10 cellular contexts compared by ENCODE assay signal in genomic region chr2:63048367-63049171, GRCh38. TPM values are rescaled to one million over a fixed set of nuclear protein-coding genes. Genes with fewer than 3 reads are reported as not detected.
DNase-seq lines count a peak whose midpoint lies in the region; ATAC-seq and TF ChIP-seq lines count a peak whose summit lies in the region.
"Had no signal": no experiment of that assay in that cellular context is flagged by ENCODE, and none has a peak within 500 bp of the region (broad histone marks: within the 10 kb centered on the region; RNA-seq: fewer than 3 reads in every experiment).

No MANE protein-coding gene starts in this region.

- H3K9me3 ChIP-seq in testis, result no peaks in the 10 kb centered on the region
- H3K9me3 ChIP-seq: upper lobe of left lung had no signal

- no peaks in the 10 kb centered on the region for H3K36me3 ChIP-seq in testis (ENCODE audit: low read depth, missing control alignments)

- DNase-seq in activated naive CD4-positive, alpha-beta T cell treated with anti-CD3 and anti-CD28 coated beads, Interleukin-2, amount 10 ng/mL, durations not matched to agents 7 days and 5 days, result no peak
- no peak for DNase-seq in activated naive CD4-positive, alpha-beta T cell treated with Interleukin-2 at 50 U/mL for 16 hours
- DNase-seq in activated CD8-positive, alpha-beta memory T cell treated with anti-CD3 and anti-CD28 coated beads, Interleukin-2, amount 10 ng/mL, durations not matched to agents 7 days and 5 days, result no peak
- DNase-seq in immature natural killer cell (no peak), testis (no peak), KBM-7 (no peak)
- peak; percentile 18 to 31 for DNase-seq in stimulated activated naive CD8-positive, alpha-beta T cell treated with anti-CD3 and anti-CD28 coated beads, Interleukin-15, amount 100 ng/mL, for 72 hours
- DNase-seq: NCI-H226 had no signal

- no peak for TF ChIP-seq CTCF in testis (IDR thresholded peaks at IDR 0.05)

- H3K4me1 ChIP-seq in testis, result no peaks in the 10 kb centered on the region

- H3K27me3 Mint-ChIP-seq in activated naive CD4-positive, alpha-beta T cell treated with anti-CD3 and anti-CD28 coated beads, Interleukin-2, amount 10 ng/mL, durations not matched to agents 7 days and 5 days, result peaks cover 84% of the 10 kb centered on the region
- peaks cover 76% of the 10 kb centered on the region for H3K27me3 Mint-ChIP-seq in activated CD8-positive, alpha-beta memory T cell treated with anti-CD3 and anti-CD28 coated beads, Interleukin-2, amount 10 ng/mL, durations not matched to agents 7 days and 5 days
- peaks cover 21 to 31% (median 29%) of the 10 kb centered on the region in 3 donors for H3K27me3 Mint-ChIP-seq in immature natural killer cell (ENCODE audit: low read depth in 3 of 3)
- H3K27me3 Mint-ChIP-seq in stimulated activated naive CD8-positive, alpha-beta T cell treated with anti-CD3 and anti-CD28 coated beads, Interleukin-15, amount 100 ng/mL, for 72 hours, result peaks cover 98% of the 10 kb centered on the region

- ATAC-seq in activated CD8-positive, alpha-beta memory T cell treated with anti-CD3 and anti-CD28 coated beads, Interleukin-2, amount 10 ng/mL, durations not matched to agents 7 days and 5 days, result no peak
- ATAC-seq in stimulated activated naive CD8-positive, alpha-beta T cell treated with anti-CD3 and anti-CD28 coated beads, Interleukin-15, amount 100 ng/mL, for 72 hours, result no peak
- no peak for ATAC-seq in GM18861 (IDR thresholded peaks at IDR 0.05; ENCODE audit: unreplicated experiment)

- peak overlapping the region in 1 of 2 donors; percentile 9 for H3K4me3 ChIP-seq in testis

- H3K27ac Mint-ChIP-seq in activated naive CD4-positive, alpha-beta T cell treated with anti-CD3 and anti-CD28 coated beads, Interleukin-2, amount 10 ng/mL, durations not matched to agents 7 days and 5 days, result peak overlapping the region; percentile 78
- peak overlapping the region; percentile 63 for H3K27ac Mint-ChIP-seq in activated CD8-positive, alpha-beta memory T cell treated with anti-CD3 and anti-CD28 coated beads, Interleukin-2, amount 10 ng/mL, durations not matched to agents 7 days and 5 days
- H3K27ac Mint-ChIP-seq in immature natural killer cell, result no peak overlapping the region
- no peak overlapping the region for H3K27ac Mint-ChIP-seq in stimulated activated naive CD8-positive, alpha-beta T cell treated with anti-CD3 and anti-CD28 coated beads, Interleukin-15, amount 100 ng/mL, for 72 hours

- H3K27me3 ChIP-seq in testis, result no peaks in the 10 kb centered on the region

- peaks cover 47% of the 10 kb centered on the region for H3K4me1 Mint-ChIP-seq in activated naive CD4-positive, alpha-beta T cell treated with anti-CD3 and anti-CD28 coated beads, Interleukin-2, amount 10 ng/mL, durations not matched to agents 7 days and 5 days
- peaks cover 36% of the 10 kb centered on the region for H3K4me1 Mint-ChIP-seq in activated CD8-positive, alpha-beta memory T cell treated with anti-CD3 and anti-CD28 coated beads, Interleukin-2, amount 10 ng/mL, durations not matched to agents 7 days and 5 days
- H3K4me1 Mint-ChIP-seq in immature natural killer cell, result peaks cover 37 to 44% of the 10 kb centered on the region in 2 donors
- peaks cover 67% of the 10 kb centered on the region for H3K4me1 Mint-ChIP-seq in stimulated activated naive CD8-positive, alpha-beta T cell treated with anti-CD3 and anti-CD28 coated beads, Interleukin-15, amount 100 ng/mL, for 72 hours

- H3K9me3 Mint-ChIP-seq in activated naive CD4-positive, alpha-beta T cell treated with anti-CD3 and anti-CD28 coated beads, Interleukin-2, amount 10 ng/mL, durations not matched to agents 7 days and 5 days, result no peaks in the 10 kb centered on the region
- no peaks in the 10 kb centered on the region for H3K9me3 Mint-ChIP-seq in activated CD8-positive, alpha-beta memory T cell treated with anti-CD3 and anti-CD28 coated beads, Interleukin-2, amount 10 ng/mL, durations not matched to agents 7 days and 5 days (ENCODE audit: low read depth)
- no peaks in the 10 kb centered on the region for H3K9me3 Mint-ChIP-seq in immature natural killer cell
- no peaks in the 10 kb centered on the region for H3K9me3 Mint-ChIP-seq in stimulated activated naive CD8-positive, alpha-beta T cell treated with anti-CD3 and anti-CD28 coated beads, Interleukin-15, amount 100 ng/mL, for 72 hours

- 26 to 29% methylated on average over 60 to 61 of the region's 61 CpGs for WGBS in testis, 2 donors

- H3K4me3 Mint-ChIP-seq in activated naive CD4-positive, alpha-beta T cell treated with anti-CD3 and anti-CD28 coated beads, Interleukin-2, amount 10 ng/mL, durations not matched to agents 7 days and 5 days, result peak overlapping the region; percentile 23
- H3K4me3 Mint-ChIP-seq in activated CD8-positive, alpha-beta memory T cell treated with anti-CD3 and anti-CD28 coated beads, Interleukin-2, amount 10 ng/mL, durations not matched to agents 7 days and 5 days, result peak overlapping the region; percentile 78
- H3K4me3 Mint-ChIP-seq in immature natural killer cell, result peak overlapping the region; percentile 48 to 68 (median 65)
- H3K4me3 Mint-ChIP-seq in stimulated activated naive CD8-positive, alpha-beta T cell treated with anti-CD3 and anti-CD28 coated beads, Interleukin-15, amount 100 ng/mL, for 72 hours, result peak overlapping the region; percentile 36 to 91

- CTCF ChIA-PET in activated naive CD4-positive, alpha-beta T cell treated with anti-CD3 and anti-CD28 coated beads, Interleukin-2, amount 10 ng/mL, durations not matched to agents 7 days and 5 days (lab: Charles Lee), result interaction anchor here (0.6 kb wide), 1 partner anchor 74 kb away, joined by 4 read pairs; no protein-coding TSS in a partner anchor
- CTCF ChIA-PET in activated CD8-positive, alpha-beta memory T cell treated with anti-CD3 and anti-CD28 coated beads, Interleukin-2, amount 10 ng/mL, durations not matched to agents 7 days and 5 days (lab: Charles Lee), result interaction anchor here (0.6 kb wide), 1 partner anchor 654 kb away, joined by 4 read pairs; no protein-coding TSS in a partner anchor

- peaks cover 13% of the 10 kb centered on the region for H3K36me3 Mint-ChIP-seq in activated naive CD4-positive, alpha-beta T cell treated with anti-CD3 and anti-CD28 coated beads, Interleukin-2, amount 10 ng/mL, durations not matched to agents 7 days and 5 days
- H3K36me3 Mint-ChIP-seq in activated CD8-positive, alpha-beta memory T cell treated with anti-CD3 and anti-CD28 coated beads, Interleukin-2, amount 10 ng/mL, durations not matched to agents 7 days and 5 days, result peaks cover 9% of the 10 kb centered on the region
- peaks cover 23 to 24% (median 23%) of the 10 kb centered on the region in 3 donors for H3K36me3 Mint-ChIP-seq in immature natural killer cell

- no peak for TF ChIP-seq POLR2A in testis (IDR thresholded peaks at IDR 0.05)

- H3K27ac ChIP-seq in testis, result no peak overlapping the region
- H3K27ac ChIP-seq: upper lobe of left lung had no signal

- intact Hi-C loops in testis (cut with DNase I; ENCODE audit: low total_unique reads), result no loop called here

- in situ Hi-C loops in KBM-7 (cut with MboI; ENCODE audit: low pct_unique_long_range_greater_than_20kb, low sequenced_read_pairs), result no loop called here

RNA-seq across cellular contexts. Expression of gene OTX1, which starts 2.1 kb away (rescaled TPM):
- total RNA-seq in activated CD8-positive, alpha-beta memory T cell treated with anti-CD3 and anti-CD28 coated beads, Interleukin-2, amount 10 ng/mL, durations not matched to agents 7 days and 5 days, result under 1 TPM; 0.26 to 0.58 TPM
- polyA plus RNA-seq in immature natural killer cell, result not detected
- total RNA-seq in testis, result under 1 TPM; 0.39 to 0.56 TPM
- polyA plus RNA-seq in testis (ENCODE audit: insufficient read depth, low read depth, low replicate concordance), result 0.36 TPM

Comparison
In these comparisons a context has a peak if more than half of its experiments do, and no peak if none do; other contexts are left out.
1. DNase-seq: peak in stimulated activated naive CD8-positive, alpha-beta T cell treated with anti-CD3 and anti-CD28 coated beads, Interleukin-15, amount 100 ng/mL, for 72 hours (2 of 2); none in activated naive CD4-positive, alpha-beta T cell treated with anti-CD3 and anti-CD28 coated beads, Interleukin-2, amount 10 ng/mL, durations not matched to agents 7 days and 5 days (single experiment), activated naive CD4-positive, alpha-beta T cell treated with Interleukin-2 at 50 U/mL for 16 hours (single experiment), activated CD8-positive, alpha-beta memory T cell treated with anti-CD3 and anti-CD28 coated beads, Interleukin-2, amount 10 ng/mL, durations not matched to agents 7 days and 5 days (single experiment), immature natural killer cell (0 of 3), testis (single experiment) and KBM-7 (single experiment).
2. H3K27ac Mint-ChIP-seq: peak in activated naive CD4-positive, alpha-beta T cell treated with anti-CD3 and anti-CD28 coated beads, Interleukin-2, amount 10 ng/mL, durations not matched to agents 7 days and 5 days (single experiment) and activated CD8-positive, alpha-beta memory T cell treated with anti-CD3 and anti-CD28 coated beads, Interleukin-2, amount 10 ng/mL, durations not matched to agents 7 days and 5 days (single experiment); none in immature natural killer cell (0 of 6) and stimulated activated naive CD8-positive, alpha-beta T cell treated with anti-CD3 and anti-CD28 coated beads, Interleukin-15, amount 100 ng/mL, for 72 hours (0 of 2).
3. H3K4me3 Mint-ChIP-seq: peak in every context shown above with its lines; median percentile 78 in activated CD8-positive, alpha-beta memory T cell treated with anti-CD3 and anti-CD28 coated beads, Interleukin-2, amount 10 ng/mL, durations not matched to agents 7 days and 5 days; 65 in immature natural killer cell; 64 in stimulated activated naive CD8-positive, alpha-beta T cell treated with anti-CD3 and anti-CD28 coated beads, Interleukin-15, amount 100 ng/mL, for 72 hours; 23 in activated naive CD4-positive, alpha-beta T cell treated with anti-CD3 and anti-CD28 coated beads, Interleukin-2, amount 10 ng/mL, durations not matched to agents 7 days and 5 days.